ENCODE assay signal across 28 cellular contexts in the genomic region with DNA sequence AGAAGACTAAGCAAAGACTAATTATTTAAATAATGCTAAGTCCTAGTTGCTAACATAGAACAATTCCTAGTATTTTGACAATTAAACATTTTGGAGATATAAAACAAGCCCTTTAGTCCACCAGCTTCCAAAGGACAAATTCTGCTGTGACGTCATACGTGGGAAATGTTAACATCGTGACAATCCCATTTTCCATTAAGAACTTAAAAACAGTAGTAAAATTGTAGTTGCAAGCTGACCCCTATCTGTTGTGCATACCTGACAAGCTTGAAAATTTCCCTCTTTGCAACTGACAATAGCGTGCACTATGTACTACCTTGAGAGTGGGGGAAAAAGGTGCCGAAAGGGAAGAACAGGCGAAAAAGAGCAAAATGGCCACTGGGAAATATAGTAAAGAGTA.
"Had no signal": no experiment of that assay in that cellular context is flagged by ENCODE, and none has a peak within 500 bp of the region (broad histone marks: within the 10 kb centered on the region; RNA-seq: fewer than 3 reads in every experiment).

No MANE protein-coding gene starts in this region.

- H3K9me3 ChIP-seq: colonic mucosa, esophagus muscularis mucosa, esophagus squamous epithelium, gastrocnemius medialis, gastroesophageal sphincter, heart left ventricle had no signal

- H3K4me1 ChIP-seq: colonic mucosa, esophagus muscularis mucosa, foreskin keratinocyte, gastrocnemius medialis, gastroesophageal sphincter had no signal

- H3K4me3 ChIP-seq: colonic mucosa, coronary artery, dorsolateral prefrontal cortex, esophagus muscularis mucosa, esophagus squamous epithelium, gastrocnemius medialis, gastroesophageal sphincter, heart left ventricle had no signal

- H3K27ac Mint-ChIP-seq: dendritic cell treated with granulocyte-macrophage colony-stimulating factor and Interleukin-4, amounts not matched to agents 40 ng/mL and 50 ng/mL, for 4 days; effector memory CD8-positive, alpha-beta T cell; endodermal cell had no signal

- H3K9me3 Mint-ChIP-seq: dendritic cell treated with granulocyte-macrophage colony-stimulating factor and Interleukin-4, amounts not matched to agents 40 ng/mL and 50 ng/mL, for 4 days; effector memory CD8-positive, alpha-beta T cell; endodermal cell had no signal

- ATAC-seq: effector memory CD8-positive, alpha-beta T cell; esophagus mucosa; foreskin keratinocyte; gastrocnemius medialis; gastroesophageal sphincter; heart left ventricle had no signal

- DNase-seq: colonic mucosa; cortex of kidney; dermis blood vessel endothelial cell; dorsolateral prefrontal cortex; effector CD4-positive, alpha-beta T cell; effector CD8-positive, alpha-beta T cell; effector memory CD4-positive, alpha-beta T cell; effector memory CD8-positive, alpha-beta T cell; endodermal cell; erythroblast; esophagus squamous epithelium; foreskin fibroblast; foreskin keratinocyte; foreskin melanocyte; gastrocnemius medialis; glutamatergic neuron; head of caudate nucleus; heart left ventricle had no signal

- H3K4me3 Mint-ChIP-seq: dendritic cell treated with granulocyte-macrophage colony-stimulating factor and Interleukin-4, amounts not matched to agents 40 ng/mL and 50 ng/mL, for 4 days; effector memory CD8-positive, alpha-beta T cell; endodermal cell had no signal

- H3K27me3 ChIP-seq: colonic mucosa, dorsolateral prefrontal cortex, esophagus muscularis mucosa, esophagus squamous epithelium, foreskin keratinocyte, gastrocnemius medialis, gastroesophageal sphincter, heart left ventricle had no signal

- H3K27ac ChIP-seq: colonic mucosa, coronary artery, dorsolateral prefrontal cortex, epithelial cell of prostate, esophagus muscularis mucosa, esophagus squamous epithelium, foreskin keratinocyte, gastrocnemius medialis, gastroesophageal sphincter, heart left ventricle had no signal

- H3K27me3 Mint-ChIP-seq: dendritic cell treated with granulocyte-macrophage colony-stimulating factor and Interleukin-4, amounts not matched to agents 40 ng/mL and 50 ng/mL, for 4 days; effector memory CD8-positive, alpha-beta T cell had no signal

- FAIRE-seq: colon, endometrium, endothelial cell of umbilical vein, frontal cortex had no signal

- H3K36me3 ChIP-seq: colonic mucosa, esophagus muscularis mucosa, esophagus squamous epithelium, gastrocnemius medialis, gastroesophageal sphincter, heart left ventricle had no signal
